In the genomic region with DNA sequence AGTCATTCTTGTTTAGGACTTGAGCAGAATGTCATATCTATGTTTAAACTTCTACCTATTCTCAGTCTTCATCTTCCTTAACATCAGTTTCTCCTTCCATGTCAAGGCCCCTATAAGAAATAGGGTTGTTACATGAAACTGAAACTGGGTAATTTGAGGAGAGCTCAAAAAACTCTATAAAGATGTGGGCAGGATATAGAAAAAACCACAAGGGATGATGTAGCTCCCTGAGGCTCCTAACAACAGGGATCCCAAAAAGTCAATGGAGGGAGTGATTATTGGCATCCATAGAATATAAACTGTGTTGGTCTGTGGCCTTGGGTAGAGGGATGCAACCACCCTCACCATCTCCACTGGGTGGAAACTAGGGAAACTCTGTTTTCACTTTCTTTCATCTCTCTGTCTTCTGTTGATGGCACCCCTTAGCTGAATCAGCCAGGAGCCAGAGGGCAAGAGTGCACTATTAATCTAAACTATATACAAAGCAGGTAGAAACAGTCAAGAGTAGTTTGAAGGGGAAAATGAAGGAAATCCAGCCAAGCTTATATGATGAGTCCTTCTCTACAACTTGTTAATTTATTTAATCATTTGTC, we compare ENCODE assay signal across 1 cellular context.
TF ChIP-seq lines count a peak whose summit lies in the region.

No MANE protein-coding gene starts in this region.

TF ChIP-seq in A549, 52 proteins besides CTCF, POLR2A, EP300 and RAD21 (continued from another document):
- TF ChIP-seq BCL3 (IDR thresholded peaks at IDR 0.05) (no peak), TP53 (CRISPR knock-in tag; IDR thresholded peaks at IDR 0.05) (no peak), EHF (CRISPR knock-in tag; IDR thresholded peaks at IDR 0.05) (no peak), EHMT2 (IDR thresholded peaks at IDR 0.05; ENCODE audit: low read depth) (no peak), E2F6 (IDR thresholded peaks at IDR 0.05; ENCODE audit: borderline replicate concordance, low read depth) (no peak), RFX5 (IDR thresholded peaks at IDR 0.05) (no peak), ZFP36 (IDR thresholded peaks at IDR 0.05; ENCODE audit: borderline replicate concordance, partially characterized antibody) (no peak), KDM1A (IDR thresholded peaks at IDR 0.05; ENCODE audit: low read depth) (no peak)
- TF ChIP-seq, protein P1, sequence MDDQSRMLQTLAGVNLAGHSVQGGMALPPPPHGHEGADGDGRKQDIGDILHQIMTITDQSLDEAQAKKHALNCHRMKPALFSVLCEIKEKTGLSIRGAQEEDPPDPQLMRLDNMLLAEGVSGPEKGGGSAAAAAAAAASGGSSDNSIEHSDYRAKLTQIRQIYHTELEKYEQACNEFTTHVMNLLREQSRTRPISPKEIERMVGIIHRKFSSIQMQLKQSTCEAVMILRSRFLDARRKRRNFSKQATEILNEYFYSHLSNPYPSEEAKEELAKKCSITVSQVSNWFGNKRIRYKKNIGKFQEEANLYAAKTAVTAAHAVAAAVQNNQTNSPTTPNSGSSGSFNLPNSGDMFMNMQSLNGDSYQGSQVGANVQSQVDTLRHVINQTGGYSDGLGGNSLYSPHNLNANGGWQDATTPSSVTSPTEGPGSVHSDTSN (IDR thresholded peaks at IDR 0.05) = no peak
